ENCODE assay signal across 1 cellular context in the genomic region with DNA sequence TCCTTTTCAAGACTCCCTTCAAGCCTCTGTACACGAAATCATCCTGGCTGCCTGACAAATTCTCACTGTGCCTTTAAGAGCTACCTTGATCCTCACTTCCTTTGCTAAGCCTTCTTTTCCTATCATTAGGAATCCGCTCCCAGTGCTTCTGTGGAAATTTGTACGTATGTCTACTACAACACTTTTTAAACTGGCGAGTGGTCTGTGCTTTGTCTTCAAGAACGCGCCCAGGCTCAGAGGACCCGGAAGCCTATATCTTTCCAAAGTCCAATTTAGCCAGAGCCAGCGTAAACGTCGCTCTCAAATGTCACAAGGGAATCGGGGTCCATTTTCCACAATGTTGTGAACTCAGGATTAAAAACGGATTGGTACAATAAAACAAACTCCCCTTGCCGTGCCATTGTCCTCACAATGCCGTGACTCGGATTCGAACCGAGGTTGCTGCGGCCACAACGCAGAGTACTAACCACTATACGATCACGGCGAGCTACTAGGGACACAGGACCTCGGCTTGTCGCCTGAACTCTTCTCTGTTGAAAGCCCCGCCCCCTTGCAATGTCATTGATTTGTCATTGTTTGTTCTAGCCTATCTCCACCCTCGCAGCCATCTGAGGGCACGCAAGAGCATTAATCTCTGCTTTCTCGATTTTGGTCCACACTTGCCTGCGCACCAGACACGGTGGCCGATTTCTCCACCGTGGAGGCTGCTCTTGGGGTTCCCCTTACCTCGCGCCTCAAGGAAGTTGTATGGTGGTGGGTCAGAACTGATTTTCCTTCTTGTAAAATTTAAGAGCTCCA.
TF ChIP-seq lines count a peak whose summit lies in the region.

No MANE protein-coding gene starts in this region.

TF ChIP-seq in K562, 482 proteins besides CTCF, POLR2A, EP300 and RAD21 (continued from another document and continues in another):
- peak; percentile 37; the same call in 1 of the 2 replicates for TF ChIP-seq ETV1 (tag; conservative IDR thresholded peaks at IDR 0.05; ENCODE audit: low read depth)
- no peak for TF ChIP-seq ZNF707 (CRISPR knock-in tag; conservative IDR thresholded peaks at IDR 0.05)
- peak in 1 of 2 experiments; percentile 90; a peak in 2 of 4 replicates for TF ChIP-seq CSDE1 (IDR thresholded peaks at IDR 0.05)
- TF ChIP-seq, protein P1, sequence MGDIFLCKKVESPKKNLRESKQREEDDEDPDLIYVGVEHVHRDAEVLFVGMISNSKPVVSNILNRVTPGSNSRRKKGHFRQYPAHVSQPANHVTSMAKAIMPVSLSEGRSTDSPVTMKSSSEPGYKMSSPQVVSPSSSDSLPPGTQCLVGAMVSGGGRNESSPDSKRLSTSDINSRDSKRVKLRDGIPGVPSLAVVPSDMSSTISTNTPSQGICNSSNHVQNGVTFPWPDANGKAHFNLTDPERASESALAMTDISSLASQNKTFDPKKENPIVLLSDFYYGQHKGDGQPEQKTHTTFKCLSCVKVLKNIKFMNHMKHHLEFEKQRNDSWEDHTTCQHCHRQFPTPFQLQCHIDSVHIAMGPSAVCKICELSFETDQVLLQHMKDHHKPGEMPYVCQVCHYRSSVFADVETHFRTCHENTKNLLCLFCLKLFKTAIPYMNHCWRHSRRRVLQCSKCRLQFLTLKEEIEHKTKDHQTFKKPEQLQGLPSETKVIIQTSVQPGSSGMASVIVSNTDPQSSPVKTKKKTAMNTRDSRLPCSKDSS (IDR thresholded peaks at IDR 0.05; ENCODE audit: low read depth, partially characterized antibody), result no peak
- peak; percentile 49 to 78 for TF ChIP-seq KDM1A (IDR thresholded peaks at IDR 0.05)
- peak; percentile 66; the same call in 1 of the 2 replicates for TF ChIP-seq GTF2F1 (IDR thresholded peaks at IDR 0.05; ENCODE audit: low read depth, low read length)
- TF ChIP-seq POLR2AphosphoS5 (IDR thresholded peaks at IDR 0.05; ENCODE audit: control insufficient read depth, insufficient read depth, low read depth, low read length), result peak; percentile 24; the same call in 1 of the 2 replicates
- peak; percentile 53; the same call in 1 of the 2 replicates for TF ChIP-seq HMGXB4 (CRISPR knock-in tag; IDR thresholded peaks at IDR 0.05)
- TF ChIP-seq VEZF1 (CRISPR knock-in tag; IDR thresholded peaks at IDR 0.05), result peak; percentile 56; the same call in 1 of the 2 replicates
- no peak for TF ChIP-seq CBFB (CRISPR knock-in tag; IDR thresholded peaks at IDR 0.05)
- TF ChIP-seq POLR2H (tag; IDR thresholded peaks at IDR 0.05; ENCODE audit: low read depth), result peak; percentile 99
- TF ChIP-seq PTBP1 (IDR thresholded peaks at IDR 0.05; ENCODE audit: low read depth, low read length), result no peak
- peak; percentile 34; the same call in 1 of the 2 replicates for TF ChIP-seq BHLHE40 (IDR thresholded peaks at IDR 0.05; ENCODE audit: low read length)
- TF ChIP-seq, protein P2, sequence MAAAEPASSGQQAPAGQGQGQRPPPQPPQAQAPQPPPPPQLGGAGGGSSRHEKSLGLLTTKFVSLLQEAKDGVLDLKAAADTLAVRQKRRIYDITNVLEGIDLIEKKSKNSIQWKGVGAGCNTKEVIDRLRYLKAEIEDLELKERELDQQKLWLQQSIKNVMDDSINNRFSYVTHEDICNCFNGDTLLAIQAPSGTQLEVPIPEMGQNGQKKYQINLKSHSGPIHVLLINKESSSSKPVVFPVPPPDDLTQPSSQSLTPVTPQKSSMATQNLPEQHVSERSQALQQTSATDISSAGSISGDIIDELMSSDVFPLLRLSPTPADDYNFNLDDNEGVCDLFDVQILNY (CRISPR knock-in tag; IDR thresholded peaks at IDR 0.05), result peak; percentile 16; the same call in 1 of the 2 replicates
- TF ChIP-seq ZBTB40 (IDR thresholded peaks at IDR 0.05), result peak; percentile 85
- TF ChIP-seq ZBTB40 (CRISPR knock-in tag; IDR thresholded peaks at IDR 0.05), result no peak
- peak in 1 of 2 experiments; percentile 76; a peak in 1 of 4 replicates for TF ChIP-seq RCOR1 (IDR thresholded peaks at IDR 0.05; ENCODE audit: borderline replicate concordance in 1 of 2, low read depth in 2 of 2, low read length in 2 of 2)
- TF ChIP-seq SP1 (CRISPR knock-in tag; IDR thresholded peaks at IDR 0.05), result peak; percentile 99
- peak; percentile 54; the same call in 1 of the 2 replicates for TF ChIP-seq KLF1 (tag; IDR thresholded peaks at IDR 0.05)
- peak; percentile 73 for TF ChIP-seq MEIS2 (IDR thresholded peaks at IDR 0.05; ENCODE audit: partially characterized antibody)
- TF ChIP-seq SMC3 (conservative IDR thresholded peaks at IDR 0.05; ENCODE audit: insufficient read depth, low read depth, low read length), result no peak
- no peak for TF ChIP-seq ATF1 (CRISPR knock-in tag; IDR thresholded peaks at IDR 0.05)
- TF ChIP-seq ATF1 (tag; IDR thresholded peaks at IDR 0.05), result peak; percentile 95
- TF ChIP-seq, protein P3, sequence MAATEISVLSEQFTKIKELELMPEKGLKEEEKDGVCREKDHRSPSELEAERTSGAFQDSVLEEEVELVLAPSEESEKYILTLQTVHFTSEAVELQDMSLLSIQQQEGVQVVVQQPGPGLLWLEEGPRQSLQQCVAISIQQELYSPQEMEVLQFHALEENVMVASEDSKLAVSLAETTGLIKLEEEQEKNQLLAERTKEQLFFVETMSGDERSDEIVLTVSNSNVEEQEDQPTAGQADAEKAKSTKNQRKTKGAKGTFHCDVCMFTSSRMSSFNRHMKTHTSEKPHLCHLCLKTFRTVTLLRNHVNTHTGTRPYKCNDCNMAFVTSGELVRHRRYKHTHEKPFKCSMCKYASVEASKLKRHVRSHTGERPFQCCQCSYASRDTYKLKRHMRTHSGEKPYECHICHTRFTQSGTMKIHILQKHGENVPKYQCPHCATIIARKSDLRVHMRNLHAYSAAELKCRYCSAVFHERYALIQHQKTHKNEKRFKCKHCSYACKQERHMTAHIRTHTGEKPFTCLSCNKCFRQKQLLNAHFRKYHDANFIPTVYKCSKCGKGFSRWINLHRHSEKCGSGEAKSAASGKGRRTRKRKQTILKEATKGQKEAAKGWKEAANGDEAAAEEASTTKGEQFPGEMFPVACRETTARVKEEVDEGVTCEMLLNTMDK (IDR thresholded peaks at IDR 0.05; ENCODE audit: borderline replicate concordance, insufficient read depth, low read depth, low read length, poor library complexity, severe bottlenecking), result no peak
- peak; percentile 66 for TF ChIP-seq FOSL1 (tag; conservative IDR thresholded peaks at IDR 0.05)
- TF ChIP-seq U2AF2 (optimal IDR thresholded peaks at IDR 0.05; ENCODE audit: low read depth, low read length), result no peak
- peak; percentile 66; the same call in 1 of the 2 replicates for TF ChIP-seq MTA3 (IDR thresholded peaks at IDR 0.05; ENCODE audit: borderline replicate concordance)
- TF ChIP-seq TBP (optimal IDR thresholded peaks at IDR 0.05; ENCODE audit: low read depth, low read length), result peak; percentile 99
- TF ChIP-seq MYNN (IDR thresholded peaks at IDR 0.05), result peak; percentile 61; the same call in 1 of the 2 replicates
- TF ChIP-seq MYNN (CRISPR knock-in tag; IDR thresholded peaks at IDR 0.05), result no peak
- TF ChIP-seq BRD9 (IDR thresholded peaks at IDR 0.05; ENCODE audit: low read depth, partially characterized antibody), result peak; percentile 99
- 0 out of 2 replicates have a peak, but pooled peaks have one; percentile 8 for TF ChIP-seq MTA2 (IDR thresholded peaks at IDR 0.05; ENCODE audit: low read depth)
- peak; percentile 80 for TF ChIP-seq ZNF764 (CRISPR knock-in tag; IDR thresholded peaks at IDR 0.05; ENCODE audit: low read depth)
- TF ChIP-seq, protein P4, sequence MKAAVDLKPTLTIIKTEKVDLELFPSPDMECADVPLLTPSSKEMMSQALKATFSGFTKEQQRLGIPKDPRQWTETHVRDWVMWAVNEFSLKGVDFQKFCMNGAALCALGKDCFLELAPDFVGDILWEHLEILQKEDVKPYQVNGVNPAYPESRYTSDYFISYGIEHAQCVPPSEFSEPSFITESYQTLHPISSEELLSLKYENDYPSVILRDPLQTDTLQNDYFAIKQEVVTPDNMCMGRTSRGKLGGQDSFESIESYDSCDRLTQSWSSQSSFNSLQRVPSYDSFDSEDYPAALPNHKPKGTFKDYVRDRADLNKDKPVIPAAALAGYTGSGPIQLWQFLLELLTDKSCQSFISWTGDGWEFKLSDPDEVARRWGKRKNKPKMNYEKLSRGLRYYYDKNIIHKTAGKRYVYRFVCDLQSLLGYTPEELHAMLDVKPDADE (conservative IDR thresholded peaks at IDR 0.05; ENCODE audit: control insufficient read depth, low read depth, low read length), result peak; percentile 94
- no peak for TF ChIP-seq STAT5B (CRISPR knock-in tag; IDR thresholded peaks at IDR 0.05)
- TF ChIP-seq NR2C2 (CRISPR knock-in tag; IDR thresholded peaks at IDR 0.05), result no peak; the same call in 1 of the 2 replicates
- TF ChIP-seq NR2C2 (tag; IDR thresholded peaks at IDR 0.05), result peak; percentile 40; the same call in 1 of the 2 replicates
- TF ChIP-seq TEAD1 (CRISPR knock-in tag; IDR thresholded peaks at IDR 0.05), result peak; percentile 19 to 55; a peak in 1 of 4 replicates
